ENCODE assay signal across 1 cellular context in the genomic region with DNA sequence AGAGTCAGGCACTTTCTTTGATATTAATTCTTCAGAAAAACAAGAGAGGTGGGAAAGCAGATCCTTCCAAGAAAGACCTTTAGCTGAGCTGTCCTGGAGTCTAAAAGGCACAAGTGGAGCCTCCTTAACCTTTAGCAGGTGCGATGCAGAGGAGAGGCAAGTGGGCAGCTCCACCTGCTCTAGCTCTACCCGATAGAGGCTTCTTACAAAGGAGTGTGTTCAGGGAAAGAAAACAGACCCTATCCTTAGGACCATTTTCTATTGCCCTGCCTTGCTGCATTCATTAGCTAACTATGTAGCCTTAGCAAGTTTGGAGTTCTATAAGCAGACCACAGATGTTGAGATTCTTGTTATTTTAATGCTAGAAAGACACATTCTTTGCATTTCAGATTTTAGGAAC.
TF ChIP-seq lines count a peak whose summit lies in the region.

No MANE protein-coding gene starts in this region.

TF ChIP-seq in GM23338, 12 proteins besides CTCF, POLR2A, EP300 and RAD21 (continued from another document):
- TF ChIP-seq, protein P1, sequence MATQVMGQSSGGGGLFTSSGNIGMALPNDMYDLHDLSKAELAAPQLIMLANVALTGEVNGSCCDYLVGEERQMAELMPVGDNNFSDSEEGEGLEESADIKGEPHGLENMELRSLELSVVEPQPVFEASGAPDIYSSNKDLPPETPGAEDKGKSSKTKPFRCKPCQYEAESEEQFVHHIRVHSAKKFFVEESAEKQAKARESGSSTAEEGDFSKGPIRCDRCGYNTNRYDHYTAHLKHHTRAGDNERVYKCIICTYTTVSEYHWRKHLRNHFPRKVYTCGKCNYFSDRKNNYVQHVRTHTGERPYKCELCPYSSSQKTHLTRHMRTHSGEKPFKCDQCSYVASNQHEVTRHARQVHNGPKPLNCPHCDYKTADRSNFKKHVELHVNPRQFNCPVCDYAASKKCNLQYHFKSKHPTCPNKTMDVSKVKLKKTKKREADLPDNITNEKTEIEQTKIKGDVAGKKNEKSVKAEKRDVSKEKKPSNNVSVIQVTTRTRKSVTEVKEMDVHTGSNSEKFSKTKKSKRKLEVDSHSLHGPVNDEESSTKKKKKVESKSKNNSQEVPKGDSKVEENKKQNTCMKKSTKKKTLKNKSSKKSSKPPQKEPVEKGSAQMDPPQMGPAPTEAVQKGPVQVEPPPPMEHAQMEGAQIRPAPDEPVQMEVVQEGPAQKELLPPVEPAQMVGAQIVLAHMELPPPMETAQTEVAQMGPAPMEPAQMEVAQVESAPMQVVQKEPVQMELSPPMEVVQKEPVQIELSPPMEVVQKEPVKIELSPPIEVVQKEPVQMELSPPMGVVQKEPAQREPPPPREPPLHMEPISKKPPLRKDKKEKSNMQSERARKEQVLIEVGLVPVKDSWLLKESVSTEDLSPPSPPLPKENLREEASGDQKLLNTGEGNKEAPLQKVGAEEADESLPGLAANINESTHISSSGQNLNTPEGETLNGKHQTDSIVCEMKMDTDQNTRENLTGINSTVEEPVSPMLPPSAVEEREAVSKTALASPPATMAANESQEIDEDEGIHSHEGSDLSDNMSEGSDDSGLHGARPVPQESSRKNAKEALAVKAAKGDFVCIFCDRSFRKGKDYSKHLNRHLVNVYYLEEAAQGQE (IDR thresholded peaks at IDR 0.05; ENCODE audit: unreplicated experiment) = no peak
- TF ChIP-seq EZH2phosphoT487 (IDR thresholded peaks at IDR 0.05; ENCODE audit: unreplicated experiment) = no peak
- TF ChIP-seq NANOG (IDR thresholded peaks at IDR 0.05; ENCODE audit: borderline replicate concordance) = no peak
- TF ChIP-seq, protein P2, sequence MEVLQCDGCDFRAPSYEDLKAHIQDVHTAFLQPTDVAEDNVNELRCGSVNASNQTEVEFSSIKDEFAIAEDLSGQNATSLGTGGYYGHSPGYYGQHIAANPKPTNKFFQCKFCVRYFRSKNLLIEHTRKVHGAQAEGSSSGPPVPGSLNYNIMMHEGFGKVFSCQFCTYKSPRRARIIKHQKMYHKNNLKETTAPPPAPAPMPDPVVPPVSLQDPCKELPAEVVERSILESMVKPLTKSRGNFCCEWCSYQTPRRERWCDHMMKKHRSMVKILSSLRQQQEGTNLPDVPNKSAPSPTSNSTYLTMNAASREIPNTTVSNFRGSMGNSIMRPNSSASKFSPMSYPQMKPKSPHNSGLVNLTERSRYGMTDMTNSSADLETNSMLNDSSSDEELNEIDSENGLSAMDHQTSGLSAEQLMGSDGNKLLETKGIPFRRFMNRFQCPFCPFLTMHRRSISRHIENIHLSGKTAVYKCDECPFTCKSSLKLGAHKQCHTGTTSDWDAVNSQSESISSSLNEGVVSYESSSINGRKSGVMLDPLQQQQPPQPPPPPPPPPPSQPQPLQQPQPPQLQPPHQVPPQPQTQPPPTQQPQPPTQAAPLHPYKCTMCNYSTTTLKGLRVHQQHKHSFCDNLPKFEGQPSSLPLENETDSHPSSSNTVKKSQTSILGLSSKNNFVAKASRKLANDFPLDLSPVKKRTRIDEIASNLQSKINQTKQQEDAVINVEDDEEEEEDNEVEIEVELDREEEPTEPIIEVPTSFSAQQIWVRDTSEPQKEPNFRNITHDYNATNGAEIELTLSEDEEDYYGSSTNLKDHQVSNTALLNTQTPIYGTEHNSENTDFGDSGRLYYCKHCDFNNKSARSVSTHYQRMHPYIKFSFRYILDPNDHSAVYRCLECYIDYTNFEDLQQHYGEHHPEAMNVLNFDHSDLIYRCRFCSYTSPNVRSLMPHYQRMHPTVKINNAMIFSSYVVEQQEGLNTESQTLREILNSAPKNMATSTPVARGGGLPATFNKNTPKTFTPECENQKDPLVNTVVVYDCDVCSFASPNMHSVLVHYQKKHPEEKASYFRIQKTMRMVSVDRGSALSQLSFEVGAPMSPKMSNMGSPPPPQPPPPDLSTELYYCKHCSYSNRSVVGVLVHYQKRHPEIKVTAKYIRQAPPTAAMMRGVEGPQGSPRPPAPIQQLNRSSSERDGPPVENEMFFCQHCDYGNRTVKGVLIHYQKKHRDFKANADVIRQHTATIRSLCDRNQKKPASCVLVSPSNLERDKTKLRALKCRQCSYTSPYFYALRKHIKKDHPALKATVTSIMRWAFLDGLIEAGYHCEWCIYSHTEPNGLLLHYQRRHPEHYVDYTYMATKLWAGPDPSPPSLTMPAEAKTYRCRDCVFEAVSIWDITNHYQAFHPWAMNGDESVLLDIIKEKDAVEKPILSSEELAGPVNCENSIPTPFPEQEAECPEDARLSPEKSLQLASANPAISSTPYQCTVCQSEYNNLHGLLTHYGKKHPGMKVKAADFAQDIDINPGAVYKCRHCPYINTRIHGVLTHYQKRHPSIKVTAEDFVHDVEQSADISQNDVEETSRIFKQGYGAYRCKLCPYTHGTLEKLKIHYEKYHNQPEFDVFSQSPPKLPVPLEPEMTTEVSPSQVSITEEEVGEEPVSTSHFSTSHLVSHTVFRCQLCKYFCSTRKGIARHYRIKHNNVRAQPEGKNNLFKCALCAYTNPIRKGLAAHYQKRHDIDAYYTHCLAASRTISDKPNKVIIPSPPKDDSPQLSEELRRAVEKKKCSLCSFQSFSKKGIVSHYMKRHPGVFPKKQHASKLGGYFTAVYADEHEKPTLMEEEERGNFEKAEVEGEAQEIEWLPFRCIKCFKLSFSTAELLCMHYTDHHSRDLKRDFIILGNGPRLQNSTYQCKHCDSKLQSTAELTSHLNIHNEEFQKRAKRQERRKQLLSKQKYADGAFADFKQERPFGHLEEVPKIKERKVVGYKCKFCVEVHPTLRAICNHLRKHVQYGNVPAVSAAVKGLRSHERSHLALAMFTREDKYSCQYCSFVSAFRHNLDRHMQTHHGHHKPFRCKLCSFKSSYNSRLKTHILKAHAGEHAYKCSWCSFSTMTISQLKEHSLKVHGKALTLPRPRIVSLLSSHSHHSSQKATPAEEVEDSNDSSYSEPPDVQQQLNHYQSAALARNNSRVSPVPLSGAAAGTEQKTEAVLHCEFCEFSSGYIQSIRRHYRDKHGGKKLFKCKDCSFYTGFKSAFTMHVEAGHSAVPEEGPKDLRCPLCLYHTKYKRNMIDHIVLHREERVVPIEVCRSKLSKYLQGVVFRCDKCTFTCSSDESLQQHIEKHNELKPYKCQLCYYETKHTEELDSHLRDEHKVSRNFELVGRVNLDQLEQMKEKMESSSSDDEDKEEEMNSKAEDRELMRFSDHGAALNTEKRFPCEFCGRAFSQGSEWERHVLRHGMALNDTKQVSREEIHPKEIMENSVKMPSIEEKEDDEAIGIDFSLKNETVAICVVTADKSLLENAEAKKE (CRISPR knock-in tag; IDR thresholded peaks at IDR 0.05) = no peak
- no peak for TF ChIP-seq JUNB (IDR thresholded peaks at IDR 0.05; ENCODE audit: unreplicated experiment)
- TF ChIP-seq EZH2 (IDR thresholded peaks at IDR 0.05; ENCODE audit: low read depth, unreplicated experiment) = no peak
- TF ChIP-seq STAT1 (IDR thresholded peaks at IDR 0.05; ENCODE audit: unreplicated experiment) = no peak
- TF ChIP-seq CREB1 (CRISPR knock-in tag; IDR thresholded peaks at IDR 0.05; ENCODE audit: low read depth) = no peak
- TF ChIP-seq ZNF114 (CRISPR knock-in tag; IDR thresholded peaks at IDR 0.05) = no peak
TF ChIP-seq in GM23338: peak in this region for 0.
